Comparison of ENCODE assay signal across 8 cellular contexts in genomic region chr9:124285903-124286291, GRCh38. TPM values are rescaled to one million over a fixed set of nuclear protein-coding genes. Genes with fewer than 3 reads are reported as not detected.
DNase-seq lines count a peak whose midpoint lies in the region; ATAC-seq, FAIRE-seq and TF ChIP-seq lines count a peak whose summit lies in the region.

No MANE protein-coding gene starts in this region.

- no peak for FAIRE-seq in pancreas (lab: Jason Lieb, UNC)
- FAIRE-seq in urothelium cell line (lab: Jason Lieb, UNC), result no peak

- peak in 3 of 4 donors; percentile 5 to 43 (median 30) for ATAC-seq in heart left ventricle
- peak; percentile 42 for ATAC-seq in HG03354 (IDR thresholded peaks at IDR 0.05; ENCODE audit: poor library complexity, severe bottlenecking, unreplicated experiment)
- ATAC-seq in pancreas, result peak in 3 of 4 donors; percentile 14 to 33 (median 31)

- H3K27me3 ChIP-seq in heart left ventricle, result no peaks in the 10 kb centered on the region
- H3K27me3 ChIP-seq in esophagus squamous epithelium, result no peaks in the 10 kb centered on the region
- H3K27me3 ChIP-seq in pancreas, result no peaks in the 10 kb centered on the region

- WGBS in heart left ventricle, 4 donors, result 41 to 51% (median 47%) methylated on average over 9 of the region's 9 CpGs
- 36 to 41% methylated on average over 9 of the region's 9 CpGs for WGBS in esophagus squamous epithelium, 2 donors
- 74 to 77% methylated on average over 9 of the region's 9 CpGs for WGBS in pancreas, 2 donors

- TF ChIP-seq CTCF in heart left ventricle (IDR thresholded peaks at IDR 0.05) (no peak), esophagus squamous epithelium (IDR thresholded peaks at IDR 0.05) (no peak), pancreas (IDR thresholded peaks at IDR 0.05) (no peak)

- TF ChIP-seq POLR2A in heart left ventricle (IDR thresholded peaks at IDR 0.05) (no peak), esophagus squamous epithelium (IDR thresholded peaks at IDR 0.05) (no peak)

- H3K4me3 ChIP-seq in heart left ventricle, result peak overlapping the region in 1 of 12 donors; percentile 28
- no peak overlapping the region for H3K4me3 ChIP-seq in esophagus squamous epithelium
- H3K4me3 ChIP-seq in pancreas, result no peak overlapping the region

- intact Hi-C loops in heart left ventricle (cut with DNase I), result loop anchor here in 1 of 10 donors (10.0 kb wide), 1 partner anchor 71 kb away; no protein-coding TSS in a partner anchor
- intact Hi-C loops in cardiac septum (cut with DNase I), result no loop called here
- intact Hi-C loops in esophagus squamous epithelium (cut with DNase I), result no loop called here
- intact Hi-C loops in pancreas (cut with DNase I), result no loop called here

- H3K4me1 ChIP-seq in heart left ventricle (peaks cover 15 to 94% (median 62%) of the 10 kb centered on the region in 12 donors), esophagus squamous epithelium (peaks cover 15 to 81% (median 66%) of the 10 kb centered on the region in 3 donors), pancreas (peaks cover 3 to 49% (median 10%) of the 10 kb centered on the region in 3 donors)

- no peaks in the 10 kb centered on the region for H3K9me3 ChIP-seq in heart left ventricle
- H3K9me3 ChIP-seq in esophagus squamous epithelium, result no peaks in the 10 kb centered on the region
- no peaks in the 10 kb centered on the region for H3K9me3 ChIP-seq in pancreas

- peak overlapping the region in 11 of 12 donors; percentile 43 to 88 (median 72) for H3K27ac ChIP-seq in heart left ventricle
- peak overlapping the region; percentile 68 to 93 (median 80) for H3K27ac ChIP-seq in esophagus squamous epithelium
- H3K27ac ChIP-seq in pancreas, result peak overlapping the region in 3 of 4 donors; percentile 22 to 86 (median 70)

- peak; percentile 74 to 76 (median 74) for DNase-seq in heart left ventricle
- no peak for DNase-seq in cardiac septum (ENCODE audit: low spot score)
- peak; percentile 59 for DNase-seq in activated CD4-positive, alpha-beta T cell treated with anti-CD3 and anti-CD28 coated beads for 48 hours
- DNase-seq in esophagus squamous epithelium (lab: John Stamatoyannopoulos, UW), result no peak
- DNase-seq in pancreas, result peak in 1 of 6 donors; percentile 74
- peak; percentile 58 for DNase-seq in urothelium cell line (ENCODE audit: low spot score)
- no peak for DNase-seq in NCI-H146 (lab: John Stamatoyannopoulos, UW)

- H3K36me3 ChIP-seq in heart left ventricle, result peaks cover 0 to 12% (median 0%) of the 10 kb centered on the region in 9 donors
- no peaks in the 10 kb centered on the region for H3K36me3 ChIP-seq in esophagus squamous epithelium
- no peaks in the 10 kb centered on the region for H3K36me3 ChIP-seq in pancreas

RNA-seq across cellular contexts. Expression of gene NEK6, which starts 28.1 kb away (rescaled TPM):
- total RNA-seq in heart left ventricle (10 to 100 TPM in 2 of 9 donors, 1 to 10 TPM in 7; 5.0 to 42.4 (median 6.8) TPM), cardiac septum (11.6 TPM), esophagus squamous epithelium (10 to 100 TPM in 2 of 4 donors, 1 to 10 TPM in 2; 2.0 to 15.3 (median 7.3) TPM), pancreas (10 to 100 TPM; 25.1 to 67.0 (median 34.2) TPM)
- polyA plus RNA-seq in heart left ventricle (1 to 10 TPM; 1.8 to 4.0 TPM), pancreas (10 to 100 TPM in 1 of 2 donors, 1 to 10 TPM in 1; 7.8 to 12.5 TPM)

Comparison
In these comparisons a context has a peak if more than half of its experiments do, and no peak if none do; other contexts are left out.
1. DNase-seq: peak in heart left ventricle (5 of 5), activated CD4-positive, alpha-beta T cell treated with anti-CD3 and anti-CD28 coated beads for 48 hours (single experiment) and urothelium cell line (single experiment); none in cardiac septum (single experiment), esophagus squamous epithelium (single experiment) and NCI-H146 (single experiment).
2. Peak in every context shown above with its lines, with median percentiles within 50 percentile points of each other: ATAC-seq and H3K27ac ChIP-seq.